In genomic region chr6:29149444-29149843, GRCh38 we compare ENCODE assay signal across 12 cellular contexts. TPM values are rescaled to one million over a fixed set of nuclear protein-coding genes. Genes with fewer than 3 reads are reported as not detected.
"Had no signal": no experiment of that assay in that cellular context is flagged by ENCODE, and none has a peak within 500 bp of the region (broad histone marks: within the 10 kb centered on the region; RNA-seq: fewer than 3 reads in every experiment).

No MANE protein-coding gene starts in this region.

RNA-seq across cellular contexts. Expression of gene OR2J2, which starts 21.3 kb away (rescaled TPM):
- total RNA-seq: OCI-LY7, PC-3, PC-9, Peyer's patch, Right ventricle myocardium inferior, Right ventricle myocardium superior, RPMI7951, SJCRH30, SJSA1, SK-MEL-5, T-cell had no signal
- polyA plus RNA-seq: SK-N-SH had no signal

RNA-seq across cellular contexts. Expression of gene OR2J3, which starts 41.6 kb away (rescaled TPM):
- total RNA-seq: OCI-LY7, PC-3, PC-9, Peyer's patch, Right ventricle myocardium inferior, Right ventricle myocardium superior, RPMI7951, SJCRH30, SJSA1, SK-MEL-5 had no signal
- polyA plus RNA-seq: SK-N-SH had no signal

RNA-seq across cellular contexts. Expression of gene OR2J1, which starts 50.2 kb away (rescaled TPM):
- total RNA-seq: OCI-LY7, PC-3, PC-9, Peyer's patch, Right ventricle myocardium inferior, Right ventricle myocardium superior, RPMI7951, SJCRH30, SJSA1, SK-MEL-5, T-cell had no signal
- polyA plus RNA-seq: SK-N-SH had no signal
